In the genomic region with DNA sequence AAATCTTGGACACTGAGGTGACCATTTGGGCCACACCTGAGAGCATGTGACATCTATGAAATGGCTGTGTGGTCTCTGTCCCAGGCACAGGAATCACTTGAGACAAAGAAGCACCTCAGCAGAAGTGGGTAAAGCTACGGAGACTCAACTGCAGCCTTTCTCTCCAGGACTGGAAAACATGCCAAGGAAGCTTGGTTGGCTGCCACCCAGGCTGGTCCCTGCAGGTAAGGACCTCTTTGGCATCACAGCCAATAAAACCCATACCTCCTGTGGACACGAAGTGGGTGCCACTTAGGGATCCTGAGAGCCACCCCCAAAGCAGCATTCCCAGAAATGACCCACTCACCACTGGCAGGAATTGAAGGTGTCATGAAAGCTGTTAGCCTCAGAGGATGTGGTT, we compare ENCODE assay signal across 13 cellular contexts.
"Had no signal": no experiment of that assay in that cellular context is flagged by ENCODE, and none has a peak within 500 bp of the region (broad histone marks: within the 10 kb centered on the region; RNA-seq: fewer than 3 reads in every experiment).

No MANE protein-coding gene starts in this region.

- H3K9me3 Mint-ChIP-seq: neural crest cell had no signal

- H3K4me1 ChIP-seq: colonic mucosa, esophagus squamous epithelium, testis had no signal

- DNase-seq: activated CD4-positive, alpha-beta T cell treated with anti-CD3 and anti-CD28 coated beads for 1 hour; activated T-cell treated with anti-CD3 and anti-CD28 coated beads, Interleukin-2, amount 50 U/mL, for 48 hours; caudate nucleus; colonic mucosa; esophagus squamous epithelium; foreskin fibroblast; glutamatergic neuron; ovary; stimulated activated CD4-positive, alpha-beta T cell treated with anti-CD3 and anti-CD28 coated beads, Interleukin-12 subunit alpha, Interleukin-12 subunit beta, amount 100 ng/mL, for 4 hours; stimulated activated naive CD4-positive, alpha-beta T cell treated with Interleukin-2 at 50 U/mL for 16 hours; T-helper 9 cell; testis had no signal

- H3K9me3 ChIP-seq: colonic mucosa, esophagus squamous epithelium, ovary, testis had no signal

- H3K36me3 ChIP-seq: colonic mucosa, esophagus squamous epithelium, ovary had no signal

- H3K4me3 Mint-ChIP-seq: neural crest cell had no signal

- H3K27ac ChIP-seq: colonic mucosa, esophagus squamous epithelium, ovary, testis had no signal

- H3K4me3 ChIP-seq: colonic mucosa, esophagus squamous epithelium, ovary, testis had no signal

- H3K27me3 ChIP-seq: colonic mucosa, esophagus squamous epithelium, ovary, testis had no signal
